Comparison of ENCODE assay signal across 9 cellular contexts in genomic region chr1:210532223-210532598, GRCh38.
"Had no signal": no experiment of that assay in that cellular context is flagged by ENCODE, and none has a peak within 500 bp of the region (broad histone marks: within the 10 kb centered on the region; RNA-seq: fewer than 3 reads in every experiment).

No MANE protein-coding gene starts in this region.

- H3K36me3 ChIP-seq: HAP-1 had no signal

- ATAC-seq: GM23338, HCT116 had no signal

- DNase-seq: GM23248, GOT3, H7, H9, HCEC 1CT, HFFc6 had no signal

- H3K4me2 ChIP-seq: GM23338 had no signal

- H3K27ac ChIP-seq: GM23248 had no signal

- H3K4me3 ChIP-seq: GM23248, GM23338, HAP-1 had no signal

- H3K9ac ChIP-seq: GM23248 had no signal

- H3K4me1 ChIP-seq: HAP-1 had no signal

- H3K9me3 ChIP-seq: HAP-1 had no signal

- H2AFZ ChIP-seq: GM23248, GM23338 had no signal
